ENCODE assay signal across 27 cellular contexts in the genomic region with DNA sequence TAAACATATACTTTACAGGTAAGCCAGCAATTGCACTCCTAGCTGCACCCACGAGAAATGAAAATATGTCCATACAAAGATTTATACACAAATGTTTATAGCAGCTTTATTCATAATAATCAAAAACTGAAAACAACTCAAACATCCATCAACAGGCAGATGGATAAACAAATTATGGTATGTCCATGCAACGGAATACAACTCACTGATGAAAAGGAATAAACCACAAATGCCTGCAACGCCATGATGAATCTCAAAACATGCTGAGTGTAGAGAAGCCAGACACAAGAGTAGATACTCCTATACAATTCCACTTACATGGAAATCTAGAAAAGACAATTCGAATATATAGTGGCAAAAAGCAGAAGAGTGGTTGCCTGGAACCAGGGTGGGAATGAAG.
"Had no signal": no experiment of that assay in that cellular context is flagged by ENCODE, and none has a peak within 500 bp of the region (broad histone marks: within the 10 kb centered on the region; RNA-seq: fewer than 3 reads in every experiment).

No MANE protein-coding gene starts in this region.

- H3K27ac Mint-ChIP-seq: memory B cell; naive thymus-derived CD4-positive, alpha-beta T cell had no signal

- H3K27me3 ChIP-seq: dorsolateral prefrontal cortex, esophagus squamous epithelium, gastrocnemius medialis, heart right ventricle, left lung had no signal

- H3K9me3 Mint-ChIP-seq: naive thymus-derived CD4-positive, alpha-beta T cell had no signal

- H3K4me3 Mint-ChIP-seq: memory B cell; naive thymus-derived CD4-positive, alpha-beta T cell had no signal

- H3K27ac ChIP-seq: coronary artery, dorsolateral prefrontal cortex, epithelial cell of prostate, esophagus squamous epithelium, gastrocnemius medialis, heart right ventricle, left lung, lower lobe of right lung had no signal

- DNase-seq: dermis blood vessel endothelial cell; dorsolateral prefrontal cortex; effector CD4-positive, alpha-beta T cell; effector memory CD4-positive, alpha-beta T cell; erythroblast; esophagus squamous epithelium; foreskin fibroblast; foreskin melanocyte; gastrocnemius medialis; glutamatergic neuron; head of caudate nucleus; heart right ventricle; hippocampal formation; left cardiac atrium; left lung; left ventricle myocardium superior; lower lobe of right lung; mesendoderm; midbrain; naive thymus-derived CD4-positive, alpha-beta T cell had no signal

- ATAC-seq: esophagus mucosa; gastrocnemius medialis; heart right ventricle; left cardiac atrium; left lung; left ventricle myocardium superior; lower lobe of right lung; naive thymus-derived CD4-positive, alpha-beta T cell had no signal

- FAIRE-seq: colon, islet of Langerhans, keratinocyte had no signal

- H3K4me3 ChIP-seq: coronary artery, dorsolateral prefrontal cortex, esophagus squamous epithelium, gastrocnemius medialis, heart right ventricle, left lung, lower lobe of right lung had no signal

- H3K9me3 ChIP-seq: esophagus squamous epithelium, gastrocnemius medialis, heart right ventricle, left lung, lower lobe of right lung had no signal

- H3K36me3 Mint-ChIP-seq: memory B cell had no signal
